Comparison of ENCODE assay signal across 8 cellular contexts in genomic region chr3:108153451-108153981, GRCh38.
DNase-seq lines count a peak whose midpoint lies in the region; ATAC-seq and TF ChIP-seq lines count a peak whose summit lies in the region.

No MANE protein-coding gene starts in this region.

- H3K4me1 Mint-ChIP-seq in activated naive CD4-positive, alpha-beta T cell treated with anti-CD3 and anti-CD28 coated beads for 36 hours (ENCODE audit: low read depth) = peaks cover 10% of the 10 kb centered on the region
- peaks cover 27% of the 10 kb centered on the region for H3K4me1 Mint-ChIP-seq in stimulated activated naive CD8-positive, alpha-beta T cell treated with anti-CD3 and anti-CD28 coated beads, Interleukin-15, amount 100 ng/mL, for 72 hours

- CTCF ChIA-PET in activated naive CD4-positive, alpha-beta T cell treated with anti-CD3 and anti-CD28 coated beads for 36 hours (lab: Charles Lee) = interaction anchor here (0.6 to 2.9 kb wide), 20 partner anchors 9 to 381 kb away, joined by 3 to 40 read pairs (median 4); partner anchors contain the start of gene HHLA2

- ATAC-seq in HG02981 (IDR thresholded peaks at IDR 0.05; ENCODE audit: unreplicated experiment) (peak; percentile 48), psoas muscle (no peak)
- ATAC-seq in stimulated activated naive CD8-positive, alpha-beta T cell treated with anti-CD3 and anti-CD28 coated beads, Interleukin-15, amount 100 ng/mL, for 72 hours = peak; percentile 80

- no peaks in the 10 kb centered on the region for H3K36me3 ChIP-seq in OCI-LY1 (ENCODE audit: insufficient read depth, low read length)
- no peaks in the 10 kb centered on the region for H3K36me3 ChIP-seq in psoas muscle (ENCODE audit: insufficient read depth in 1 of 2, low read depth in 1 of 2)

- H2AFZ ChIP-seq in OCI-LY1 (ENCODE audit: low read length) = no peak overlapping the region

- H3F3A ChIP-seq in OCI-LY1 (ENCODE audit: insufficient read depth, low read length) = no peaks in the 10 kb centered on the region

- H4K20me1 ChIP-seq in OCI-LY1 (ENCODE audit: insufficient read depth, low read length) = no peaks in the 10 kb centered on the region

- peak; percentile 80 for TF ChIP-seq CTCF in OCI-LY1 (IDR thresholded peaks at IDR 0.05; ENCODE audit: low read length)
- TF ChIP-seq CTCF in psoas muscle (IDR thresholded peaks at IDR 0.05) = no peak

- H3K27ac Mint-ChIP-seq in activated naive CD4-positive, alpha-beta T cell treated with anti-CD3 and anti-CD28 coated beads for 36 hours = no peak overlapping the region
- H3K27ac Mint-ChIP-seq in stimulated activated naive CD8-positive, alpha-beta T cell treated with anti-CD3 and anti-CD28 coated beads, Interleukin-15, amount 100 ng/mL, for 72 hours = no peak overlapping the region

- H3K27ac ChIP-seq in OCI-LY1 (ENCODE audit: low read depth, low read length, poor library complexity, severe bottlenecking) (no peak overlapping the region), psoas muscle (no peak overlapping the region)

- H3K79me2 ChIP-seq in OCI-LY1 (ENCODE audit: insufficient read depth, low read length) = no peaks in the 10 kb centered on the region

- H3K27me3 ChIP-seq in OCI-LY1 (ENCODE audit: insufficient read depth, low read length) (no peaks in the 10 kb centered on the region), psoas muscle (ENCODE audit: insufficient read depth in 3 of 3, low read length in 2 of 3) (no peaks in the 10 kb centered on the region)

- H3K4me3 ChIP-seq in OCI-LY1 (ENCODE audit: low read depth, low read length, poor library complexity, severe bottlenecking) = no peak overlapping the region
- no peak overlapping the region for H3K4me3 ChIP-seq in psoas muscle

- intact Hi-C loops in activated naive CD4-positive, alpha-beta T cell treated with anti-CD3 and anti-CD28 coated beads for 36 hours (cut with micrococcal nuclease) = loop anchor here (1.0 to 5.0 kb wide), 4 partner anchors 169 to 399 kb away; no protein-coding TSS in a partner anchor
- intact Hi-C loops in psoas muscle (cut with DNase I) = loop anchor here in 1 of 2 donors (10.0 kb wide), 1 partner anchor 251 kb away; no protein-coding TSS in a partner anchor

- H3K36me3 Mint-ChIP-seq in activated naive CD4-positive, alpha-beta T cell treated with anti-CD3 and anti-CD28 coated beads for 36 hours (ENCODE audit: low read depth) = no peaks in the 10 kb centered on the region

- H3K4me2 ChIP-seq in OCI-LY1 (ENCODE audit: low read length) = no peak overlapping the region

- H3K4me1 ChIP-seq in OCI-LY1 (ENCODE audit: insufficient read depth, low read length, severe bottlenecking) (peaks cover 3% of the 10 kb centered on the region), psoas muscle (no peaks in the 10 kb centered on the region)

- no peaks in the 10 kb centered on the region for H3K9me2 ChIP-seq in OCI-LY1 (ENCODE audit: low read depth, low read length)

- 70 to 83% (median 73%) methylated on average over 7 of the region's 7 CpGs for WGBS in psoas muscle, 3 donors

- no peak overlapping the region for H3K9ac ChIP-seq in OCI-LY1 (ENCODE audit: low read length)

- no peaks in the 10 kb centered on the region for H3K27me3 Mint-ChIP-seq in activated naive CD4-positive, alpha-beta T cell treated with anti-CD3 and anti-CD28 coated beads for 36 hours (ENCODE audit: low read depth)
- no peaks in the 10 kb centered on the region for H3K27me3 Mint-ChIP-seq in stimulated activated naive CD8-positive, alpha-beta T cell treated with anti-CD3 and anti-CD28 coated beads, Interleukin-15, amount 100 ng/mL, for 72 hours

- DNase-seq in NK-92 treated with Interleukin-12 subunit alpha and Interleukin-12 subunit beta, amount 100 ng/mL, for 24 hours (lab: John Stamatoyannopoulos, UW) = peak; percentile 3
- DNase-seq in NK-92 (lab: John Stamatoyannopoulos, UW; ENCODE audit: unreplicated experiment) (no peak), iPS-NIHi7 (ENCODE audit: extremely low spot score) (peak; percentile 69), psoas muscle (no peak)
- peak; percentile 79 for DNase-seq in activated naive CD4-positive, alpha-beta T cell treated with anti-CD3 and anti-CD28 coated beads for 36 hours
- DNase-seq in stimulated activated naive CD8-positive, alpha-beta T cell treated with anti-CD3 and anti-CD28 coated beads, Interleukin-15, amount 100 ng/mL, for 72 hours = peak; percentile 39 to 51

- H3K9me3 Mint-ChIP-seq in activated naive CD4-positive, alpha-beta T cell treated with anti-CD3 and anti-CD28 coated beads for 36 hours = no peaks in the 10 kb centered on the region
- H3K9me3 Mint-ChIP-seq in stimulated activated naive CD8-positive, alpha-beta T cell treated with anti-CD3 and anti-CD28 coated beads, Interleukin-15, amount 100 ng/mL, for 72 hours = no peaks in the 10 kb centered on the region

- H3K9me3 ChIP-seq in OCI-LY1 (ENCODE audit: low read length) (no peaks in the 10 kb centered on the region), psoas muscle (no peaks in the 10 kb centered on the region)

- H3K4me3 Mint-ChIP-seq in activated naive CD4-positive, alpha-beta T cell treated with anti-CD3 and anti-CD28 coated beads for 36 hours = no peak overlapping the region
- no peak overlapping the region for H3K4me3 Mint-ChIP-seq in stimulated activated naive CD8-positive, alpha-beta T cell treated with anti-CD3 and anti-CD28 coated beads, Interleukin-15, amount 100 ng/mL, for 72 hours

Comparison
In these comparisons a context has a peak if more than half of its experiments do, and no peak if none do; other contexts are left out.
1. DNase-seq: peak in NK-92 treated with Interleukin-12 subunit alpha and Interleukin-12 subunit beta, amount 100 ng/mL, for 24 hours (single experiment), activated naive CD4-positive, alpha-beta T cell treated with anti-CD3 and anti-CD28 coated beads for 36 hours (single experiment), iPS-NIHi7 (single experiment) and stimulated activated naive CD8-positive, alpha-beta T cell treated with anti-CD3 and anti-CD28 coated beads, Interleukin-15, amount 100 ng/mL, for 72 hours (2 of 2); none in NK-92 (single experiment) and psoas muscle (0 of 2).
2. ATAC-seq: peak in HG02981 (single experiment) and stimulated activated naive CD8-positive, alpha-beta T cell treated with anti-CD3 and anti-CD28 coated beads, Interleukin-15, amount 100 ng/mL, for 72 hours (single experiment); none in psoas muscle (0 of 4).